Comparison of ENCODE assay signal across 20 cellular contexts in genomic region chr9:37382161-37382981, GRCh38. TPM values are rescaled to one million over a fixed set of nuclear protein-coding genes. Genes with fewer than 3 reads are reported as not detected.
DNase-seq lines count a peak whose midpoint lies in the region; ATAC-seq and TF ChIP-seq lines count a peak whose summit lies in the region.
"Had no signal": no experiment of that assay in that cellular context is flagged by ENCODE, and none has a peak within 500 bp of the region (broad histone marks: within the 10 kb centered on the region; RNA-seq: fewer than 3 reads in every experiment).

No MANE protein-coding gene starts in this region.

- H3K27me3 Mint-ChIP-seq in activated B cell treated with CpG ODN at 0.5 μM for 24 hours: no peaks in the 10 kb centered on the region

- H3K9me3 Mint-ChIP-seq in activated B cell treated with CpG ODN at 0.5 μM for 24 hours: no peaks in the 10 kb centered on the region

- DNase-seq in GM12865 (ENCODE audit: low read depth): peak; percentile 80
- DNase-seq in activated B cell treated with CpG ODN at 0.5 μM for 24 hours: no peak
- DNase-seq in omental fat pad (ENCODE audit: low spot score): no peak
- DNase-seq in cortex of kidney (lab: John Stamatoyannopoulos, UW): no peak
- no peak for DNase-seq in hepatic stellate cell (ENCODE audit: low spot score)
- DNase-seq in NCI-H187 treated with DMSO at 0.1 percent for 48 hours (lab: John Stamatoyannopoulos, UW): no peak
- DNase-seq: activated CD4-positive, CD25-positive, alpha-beta regulatory T cell treated with anti-CD3 and anti-CD28 coated beads, Interleukin-2, amount 50 U/mL, for 72 hours; activated CD8-positive, alpha-beta memory T cell treated with anti-CD3 and anti-CD28 coated beads, Interleukin-2, amount 50 U/mL, for 48 hours; activated naive CD4-positive, alpha-beta T cell treated with Interleukin-2 at 50 U/mL for 16 hours; heart right ventricle; kidney glomerular epithelial cell; NCI-H1417 treated with DMSO at 0.1 percent for 48 hours; sigmoid colon; stimulated activated CD4-positive, alpha-beta T cell treated with anti-CD3 and anti-CD28 coated beads, Interleukin-4, amount 100 ng/mL, for 24 hours; T-cell had no signal

- ATAC-seq in GM19328 (IDR thresholded peaks at IDR 0.05; ENCODE audit: unreplicated experiment) (peak; percentile 39), HG03066 (IDR thresholded peaks at IDR 0.05; ENCODE audit: low read depth, unreplicated experiment) (peak; percentile 58), activated B cell treated with CpG ODN at 0.5 μM for 24 hours (ENCODE audit: low read depth) (peak; percentile 23), omental fat pad (ENCODE audit: low FRiP score) (no peak)
- ATAC-seq: esophagus mucosa, heart right ventricle, Panc1, T-cell had no signal

- CTCF ChIA-PET in activated B cell treated with CpG ODN at 0.5 μM for 24 hours (lab: Charles Lee): interaction anchor here (0.8 to 3.5 kb wide), 4 partner anchors 21 to 53 kb away, joined by 3 to 21 read pairs (median 10); no protein-coding TSS in a partner anchor

- peaks cover 94% of the 10 kb centered on the region for H3K4me1 Mint-ChIP-seq in activated B cell treated with CpG ODN at 0.5 μM for 24 hours

- intact Hi-C loops in activated B cell treated with CpG ODN at 0.5 μM for 24 hours (cut with micrococcal nuclease): loop anchor here (1.0 kb wide), 2 partner anchors 11 to 27 kb away; no protein-coding TSS in a partner anchor

- peaks cover 7% of the 10 kb centered on the region for H3K36me3 Mint-ChIP-seq in activated B cell treated with CpG ODN at 0.5 μM for 24 hours (ENCODE audit: low read depth)
- H3K36me3 Mint-ChIP-seq: type B pancreatic cell had no signal

- peak overlapping the region; percentile 97 for H3K27ac Mint-ChIP-seq in activated B cell treated with CpG ODN at 0.5 μM for 24 hours
- H3K27ac Mint-ChIP-seq: T-cell, type B pancreatic cell had no signal

- POLR2A ChIA-PET in activated B cell treated with CpG ODN at 0.5 μM for 24 hours (lab: Charles Lee): interaction anchor here (0.6 to 17.4 kb wide), 27 partner anchors 10 to 388 kb away, joined by 3 to 677 read pairs (median 4); partner anchors contain the start of genes GRHPR and PAX5

- TF ChIP-seq CTCF in GM12865 (IDR thresholded peaks at IDR 0.05; ENCODE audit: insufficient read depth, low read depth, low read length, missing control alignments): no peak
- TF ChIP-seq CTCF in activated B cell treated with CpG ODN at 0.5 μM for 24 hours (IDR thresholded peaks at IDR 0.05): no peak
- TF ChIP-seq CTCF in omental fat pad (IDR thresholded peaks at IDR 0.05): no peak

- H3K4me3 Mint-ChIP-seq in activated B cell treated with CpG ODN at 0.5 μM for 24 hours: peak overlapping the region; percentile 53
- H3K4me3 Mint-ChIP-seq: T-cell, type B pancreatic cell had no signal

- H3K4me3 ChIP-seq in GM12865 (ENCODE audit: low read depth, low read length): peak overlapping the region; percentile 1; the same call in 1 of the 2 replicates
- H3K4me3 ChIP-seq: heart right ventricle, sigmoid colon had no signal

RNA-seq across cellular contexts. Expression of gene GRHPR, which starts 40.1 kb away (rescaled TPM):
- 315 TPM in 2 replicates for total RNA-seq in activated B cell treated with CpG ODN at 0.5 μM for 24 hours
- total RNA-seq in omental fat pad: 100 to 1,000 TPM in 3 of 4 donors, 10 to 100 TPM in 1; 92.8 to 162 (median 142) TPM
